ENCODE assay signal across 34 cellular contexts in genomic region chr20:57087102-57087501, GRCh38.
DNase-seq lines count a peak whose midpoint lies in the region; ATAC-seq, FAIRE-seq and TF ChIP-seq lines count a peak whose summit lies in the region.
"Had no signal": no experiment of that assay in that cellular context is flagged by ENCODE, and none has a peak within 500 bp of the region (broad histone marks: within the 10 kb centered on the region; RNA-seq: fewer than 3 reads in every experiment).

No MANE protein-coding gene starts in this region.

- H3K27me3 ChIP-seq in PC-9 (ENCODE audit: insufficient read depth, low read depth) (peaks cover 17% of the 10 kb centered on the region; the same call in 1 of the 2 replicates), keratinocyte (ENCODE audit: control insufficient read depth, extremely low read depth, insufficient read depth, low read length) (peaks cover 5% of the 10 kb centered on the region)
- H3K27me3 ChIP-seq: SJSA1, upper lobe of left lung had no signal

- TF ChIP-seq CTCF in PC-9 (conservative IDR thresholded peaks at IDR 0.05) (0 out of 2 replicates have a peak, but pooled peaks have one; percentile 22), keratinocyte (optimal IDR thresholded peaks at IDR 0.05 in 1 of 3, IDR thresholded peaks at IDR 0.05 in 1 of 3, conservative IDR thresholded peaks at IDR 0.05 in 1 of 3; ENCODE audit: extremely low read depth in 1 of 3, insufficient read depth in 2 of 3, low read length in 3 of 3) (peak in 2 of 3 experiments; percentile 4 to 10)

- BruUV-seq in PC-9 (replicated peaks; lab: Mats Ljungman, UMichigan), result no TSS peak

- CTCF ChIA-PET in PC-9 (lab: Charles Lee), result interaction anchor here (0.6 to 1.1 kb wide), 3 partner anchors 62 to 293 kb away, joined by 3 to 4 read pairs (median 3); no protein-coding TSS in a partner anchor

- no peak overlapping the region for H3K27ac ChIP-seq in PC-9
- H3K27ac ChIP-seq in keratinocyte (ENCODE audit: control insufficient read depth, insufficient read depth, low read length), result no peak overlapping the region
- H3K27ac ChIP-seq: GM23248, KMS-11, parathyroid adenoma, SJSA1, skin epidermis, upper lobe of left lung had no signal

- no peak for FAIRE-seq in keratinocyte (lab: Jason Lieb, UNC)
- FAIRE-seq: astrocyte, islet of Langerhans had no signal

- H3K79me2 ChIP-seq in PC-9 (ENCODE audit: low read depth) (no peaks in the 10 kb centered on the region), keratinocyte (ENCODE audit: control insufficient read depth, insufficient read depth, low read length) (no peaks in the 10 kb centered on the region)
- H3K79me2 ChIP-seq: parathyroid adenoma had no signal

- H2AFZ ChIP-seq in PC-9 (no peak overlapping the region), keratinocyte (ENCODE audit: control insufficient read depth, low read length) (no peak overlapping the region)
- H2AFZ ChIP-seq: GM23248, parathyroid adenoma had no signal

- H3K36me3 ChIP-seq in PC-9 (ENCODE audit: low read depth) (no peaks in the 10 kb centered on the region), keratinocyte (ENCODE audit: control insufficient read depth in 2 of 2, extremely low read depth in 1 of 2, insufficient read depth in 2 of 2, low read length in 2 of 2) (no peaks in the 10 kb centered on the region)
- H3K36me3 ChIP-seq: SJSA1, upper lobe of left lung had no signal

- H3K9me3 ChIP-seq in PC-9 (ENCODE audit: insufficient read depth, low read depth) (no peaks in the 10 kb centered on the region), keratinocyte (ENCODE audit: control insufficient read depth, low read depth, low read length) (no peaks in the 10 kb centered on the region)
- H3K9me3 ChIP-seq: SJSA1, upper lobe of left lung had no signal

- POLR2A ChIA-PET in PC-9 (lab: Charles Lee; ENCODE audit: unreplicated experiment), result no interaction called here

- peak; percentile 64 for DNase-seq in DMS79 (lab: John Stamatoyannopoulos, UW)
- DNase-seq in HT-29 (ENCODE audit: low spot score), result peak; percentile 19
- DNase-seq in PC-9, result peak in 1 of 2 experiments; percentile 42
- no peak for DNase-seq in keratinocyte (ENCODE audit: low read depth, low spot score)
- DNase-seq in activated CD4-positive, alpha-beta T cell treated with anti-CD3 and anti-CD28 coated beads for 48 hours, result no peak
- DNase-seq in NCI-H1048 (lab: John Stamatoyannopoulos, UW), result no peak
- DNase-seq in NK-92 treated with Interleukin-12 subunit alpha and Interleukin-12 subunit beta, amount 100 ng/mL, for 24 hours (lab: John Stamatoyannopoulos, UW), result no peak
- DNase-seq: activated B cell treated with CpG ODN at 0.5 μM for 24 hours; activated CD4-positive, alpha-beta T cell treated with anti-CD3 and anti-CD28 coated beads, Interleukin-2, amount 50 U/mL, for 1 hour; activated CD8-positive, alpha-beta memory T cell treated with anti-CD3 and anti-CD28 coated beads, Interleukin-2, amount 10 ng/mL, durations not matched to agents 7 days and 5 days; activated gamma-delta T cell treated with Interleukin-2 at 50 U/mL for 16 hours; activated naive CD8-positive, alpha-beta T cell treated with anti-CD3 and anti-CD28 coated beads, Interleukin-2, amount 10 ng/mL, durations not matched to agents 7 days and 5 days; activated T-cell treated with anti-CD3 and anti-CD28 coated beads, Interleukin-2, amount 50 U/mL, for 48 hours; cortex of kidney; effector memory CD4-positive, alpha-beta T cell; erythroblast; glutamatergic neuron; GM23248; left ventricle myocardium superior; mesendoderm; MM.1S; NCI-H1436 treated with DMSO at 0.1 percent for 48 hours; NCI-H2081 treated with DMSO at 0.1 percent for 48 hours; NCI-H510A treated with DMSO at 0.1 percent for 48 hours; stimulated activated naive CD4-positive, alpha-beta T cell; T1000 had no signal

- H3K4me1 ChIP-seq in PC-9 (replicated peaks; ENCODE audit: insufficient read depth) (no peaks in the 10 kb centered on the region), keratinocyte (ENCODE audit: control insufficient read depth, extremely low read depth, insufficient read depth, low read length) (peaks cover 4% of the 10 kb centered on the region)
- H3K4me1 ChIP-seq: parathyroid adenoma, SJSA1 had no signal

- no peak overlapping the region for H3K4me3 ChIP-seq in PC-9
- no peak overlapping the region for H3K4me3 ChIP-seq in keratinocyte (ENCODE audit: control insufficient read depth in 2 of 3, extremely low read depth in 1 of 3, insufficient read depth in 2 of 3, low read depth in 1 of 3, low read length in 3 of 3)
- H3K4me3 ChIP-seq: GM23248, SJSA1, skin epidermis, upper lobe of left lung had no signal

- no peaks in the 10 kb centered on the region for H3K9me2 ChIP-seq in PC-9 (ENCODE audit: insufficient read depth)

- intact Hi-C loops in PC-9 (cut with micrococcal nuclease; ENCODE audit: unreplicated experiment), result no loop called here

- no peak for ATAC-seq in GM19351 (IDR thresholded peaks at IDR 0.05; ENCODE audit: unreplicated experiment)
- ATAC-seq: activated CD8-positive, alpha-beta memory T cell treated with anti-CD3 and anti-CD28 coated beads, Interleukin-2, amount 10 ng/mL, durations not matched to agents 7 days and 5 days; left ventricle myocardium superior had no signal

- dilution Hi-C loops in keratinocyte (cut with MboI; ENCODE audit: extremely low pct_ligation_motif_present, low sequenced_read_pairs), result loop anchor here (25.0 kb wide), 1 partner anchor 250 kb away; the partner anchor contains the start of gene SPO11

- H3K9me1 ChIP-seq in keratinocyte (ENCODE audit: control insufficient read depth, extremely low read depth, insufficient read depth, low read length), result no peaks in the 10 kb centered on the region

- H3K9ac ChIP-seq in keratinocyte (ENCODE audit: control insufficient read depth, extremely low read depth, insufficient read depth, low read length), result no peak overlapping the region
- H3K9ac ChIP-seq: GM23248, KMS-11, parathyroid adenoma had no signal

- H3K4me2 ChIP-seq in PC-9, result no peak overlapping the region
- H3K4me2 ChIP-seq in keratinocyte (ENCODE audit: control insufficient read depth, extremely low read depth, insufficient read depth, low read depth, low read length), result no peak overlapping the region
- H3K4me2 ChIP-seq: KMS-11 had no signal

- H3F3A ChIP-seq in PC-9 (ENCODE audit: insufficient read depth, low read depth), result peaks cover 3% of the 10 kb centered on the region; the same call in 1 of the 2 replicates

- H4K20me1 ChIP-seq in PC-9 (ENCODE audit: insufficient read depth) (no peaks in the 10 kb centered on the region), keratinocyte (ENCODE audit: control insufficient read depth, extremely low read depth, insufficient read depth, low read length) (peaks cover 2% of the 10 kb centered on the region)

Comparison
In these comparisons a context has a peak if more than half of its experiments do, and no peak if none do; other contexts are left out.
1. DNase-seq: peak in DMS79 (single experiment) and HT-29 (single experiment); none in keratinocyte (single experiment), activated CD4-positive, alpha-beta T cell treated with anti-CD3 and anti-CD28 coated beads for 48 hours (single experiment), NCI-H1048 (single experiment) and NK-92 treated with Interleukin-12 subunit alpha and Interleukin-12 subunit beta, amount 100 ng/mL, for 24 hours (single experiment).